8 cellular contexts compared by ENCODE assay signal in genomic region chr22:42769574-42770447, GRCh38. TPM values are rescaled to one million over a fixed set of nuclear protein-coding genes. Genes with fewer than 3 reads are reported as not detected.
DNase-seq lines count a peak whose midpoint lies in the region; ATAC-seq and TF ChIP-seq lines count a peak whose summit lies in the region.

No MANE protein-coding gene starts in this region.

- no peaks in the 10 kb centered on the region for H4K20me1 ChIP-seq in MM.1S (ENCODE audit: insufficient read depth, low read length)

- no peak overlapping the region for H3K27ac ChIP-seq in MM.1S (ENCODE audit: low read length)
- no peak overlapping the region for H3K27ac ChIP-seq in esophagus muscularis mucosa (replicated peaks in 1 of 4)

- H3K4me3 ChIP-seq in MM.1S (ENCODE audit: low read length), result no peak overlapping the region
- H3K4me3 ChIP-seq in esophagus muscularis mucosa, result peak overlapping the region; percentile 29 to 40 (median 33)

- H3K4me2 ChIP-seq in MM.1S (ENCODE audit: low read depth, low read length), result peak overlapping the region; percentile 24; the same call in 1 of the 2 replicates

- TF ChIP-seq EP300 in esophagus muscularis mucosa (IDR thresholded peaks at IDR 0.05), result no peak

- H3K4me3 Mint-ChIP-seq in endothelial cell (ENCODE audit: unreplicated experiment) (no peak overlapping the region), WTC11 (no peak overlapping the region)

- H3K4me1 ChIP-seq in MM.1S (ENCODE audit: low read length), result no peaks in the 10 kb centered on the region
- H3K4me1 ChIP-seq in esophagus muscularis mucosa, result peaks cover 2 to 14% (median 13%) of the 10 kb centered on the region in 4 donors

- H3K79me2 ChIP-seq in MM.1S (ENCODE audit: low read length), result no peaks in the 10 kb centered on the region

- H2AFZ ChIP-seq in MM.1S (ENCODE audit: low read length), result peak overlapping the region; percentile 38; the same call in 1 of the 2 replicates

- peak; percentile 74 for DNase-seq in Daoy (ENCODE audit: low read depth)
- DNase-seq in MM.1S, result no peak
- no peak for DNase-seq in esophagus muscularis mucosa (ENCODE audit: extremely low spot score)
- DNase-seq in renal cortical epithelial cell (ENCODE audit: low read depth), result peak; percentile 83
- DNase-seq in endothelial cell (ENCODE audit: low spot score), result no peak
- no peak for DNase-seq in stimulated activated naive CD4-positive, alpha-beta T cell treated with Interleukin-2 at 50 U/mL for 16 hours (lab: John Stamatoyannopoulos, UW)
- DNase-seq in WTC11 (ENCODE audit: low spot score), result no peak

- no peaks in the 10 kb centered on the region for H3F3A ChIP-seq in MM.1S (ENCODE audit: insufficient read depth, low read length)

- H3K27me3 Mint-ChIP-seq in endothelial cell (ENCODE audit: unreplicated experiment) (peaks cover 10% of the 10 kb centered on the region), WTC11 (ENCODE audit: low read depth) (no peaks in the 10 kb centered on the region)

- no peaks in the 10 kb centered on the region for H3K36me3 Mint-ChIP-seq in endothelial cell (ENCODE audit: low read depth, unreplicated experiment)
- no peaks in the 10 kb centered on the region for H3K36me3 Mint-ChIP-seq in WTC11

- H3K9ac ChIP-seq in MM.1S (ENCODE audit: low read length), result no peak overlapping the region

- peak; percentile 88 for ATAC-seq in GM21723 (IDR thresholded peaks at IDR 0.05; ENCODE audit: unreplicated experiment)
- ATAC-seq in WTC11, result no peak

- H3K9me3 ChIP-seq in MM.1S (replicated peaks; ENCODE audit: insufficient read depth, low read length), result no peaks in the 10 kb centered on the region
- H3K9me3 ChIP-seq in esophagus muscularis mucosa, result no peaks in the 10 kb centered on the region

- no peaks in the 10 kb centered on the region for H3K4me1 Mint-ChIP-seq in endothelial cell (ENCODE audit: unreplicated experiment)
- peaks cover 11% of the 10 kb centered on the region for H3K4me1 Mint-ChIP-seq in WTC11

- no peaks in the 10 kb centered on the region for H3K9me2 ChIP-seq in MM.1S (replicated peaks; ENCODE audit: insufficient read depth, low read length)

- TF ChIP-seq CTCF in MM.1S (IDR thresholded peaks at IDR 0.05; ENCODE audit: low read length) (no peak), esophagus muscularis mucosa (IDR thresholded peaks at IDR 0.05) (no peak), endothelial cell (IDR thresholded peaks at IDR 0.05; ENCODE audit: unreplicated experiment) (no peak), WTC11 (IDR thresholded peaks at IDR 0.05) (no peak)

- intact Hi-C loops in esophagus muscularis mucosa (cut with DNase I), result no loop called here

- no peak overlapping the region for H3K27ac Mint-ChIP-seq in endothelial cell (ENCODE audit: unreplicated experiment)
- H3K27ac Mint-ChIP-seq in WTC11, result no peak overlapping the region

- 46% methylated on average over 32 of the region's 50 CpGs for WGBS in esophagus muscularis mucosa

- CTCF ChIA-PET in WTC11 (lab: Charles Lee), result interaction anchor here (1.2 kb wide), 1 partner anchor 50 kb away, joined by 3 read pairs; no protein-coding TSS in a partner anchor

- POLR2A ChIA-PET in WTC11 (lab: Charles Lee), result interaction anchor here (0.6 kb wide), 1 partner anchor 113 kb away, joined by 4 read pairs; no protein-coding TSS in a partner anchor

- H3K9me3 Mint-ChIP-seq in endothelial cell (ENCODE audit: unreplicated experiment) (no peaks in the 10 kb centered on the region), WTC11 (no peaks in the 10 kb centered on the region)

- no peaks in the 10 kb centered on the region for H3K36me3 ChIP-seq in MM.1S (replicated peaks; ENCODE audit: insufficient read depth, low read length)
- no peaks in the 10 kb centered on the region for H3K36me3 ChIP-seq in esophagus muscularis mucosa

- H3K27me3 ChIP-seq in MM.1S (replicated peaks; ENCODE audit: insufficient read depth, low read length), result peaks cover 18% of the 10 kb centered on the region
- H3K27me3 ChIP-seq in esophagus muscularis mucosa, result no peaks in the 10 kb centered on the region

- TF ChIP-seq POLR2A in esophagus muscularis mucosa (IDR thresholded peaks at IDR 0.05; ENCODE audit: low read depth), result no peak

TF ChIP-seq in WTC11, 78 proteins besides CTCF, POLR2A, EP300 and RAD21:
- TF ChIP-seq CREB1 (CRISPR knock-in tag; IDR thresholded peaks at IDR 0.05), result no peak
- no peak for TF ChIP-seq GRHL2 (CRISPR knock-in tag; IDR thresholded peaks at IDR 0.05; ENCODE audit: insufficient replicate concordance, severe bottlenecking)
- TF ChIP-seq ZNF425 (CRISPR knock-in tag; conservative IDR thresholded peaks at IDR 0.05), result no peak
- TF ChIP-seq ZNF532 (CRISPR knock-in tag; IDR thresholded peaks at IDR 0.05; ENCODE audit: borderline replicate concordance), result no peak
- no peak for TF ChIP-seq PRRX2 (CRISPR knock-in tag; IDR thresholded peaks at IDR 0.05)
- TF ChIP-seq ZNF263 (CRISPR knock-in tag; IDR thresholded peaks at IDR 0.05; ENCODE audit: low read depth), result no peak
- no peak for TF ChIP-seq IRF1 (CRISPR knock-in tag; IDR thresholded peaks at IDR 0.05)

RNA-seq across cellular contexts. Expression of gene A4GALT, which starts 49.1 kb away (rescaled TPM):
- total RNA-seq in Daoy (2014; rRNA removed; shearing (Covaris generic)), result 3.5 and 5.6 TPM in 2 replicates
- total RNA-seq in esophagus muscularis mucosa, result 10 to 100 TPM; 77.7 to 81.8 (median 79.1) TPM
- 23.8 and 64.8 TPM in 2 replicates for total RNA-seq in renal cortical epithelial cell
- total RNA-seq in endothelial cell (ENCODE audit: unreplicated experiment), result 5.3 TPM
- total RNA-seq in WTC11 (2021), result 13.9 to 22.1 TPM (median 16.8 TPM) in 3 replicates

Comparison
In these comparisons a context has a peak if more than half of its experiments do, and no peak if none do; other contexts are left out.
1. DNase-seq: peak in Daoy (single experiment) and renal cortical epithelial cell (single experiment); none in MM.1S (single experiment), esophagus muscularis mucosa (single experiment), endothelial cell (single experiment), stimulated activated naive CD4-positive, alpha-beta T cell treated with Interleukin-2 at 50 U/mL for 16 hours (single experiment) and WTC11 (single experiment).